Comparison of ENCODE assay signal across 10 cellular contexts in genomic region chr21:45366931-45367401, GRCh38. TPM values are rescaled to one million over a fixed set of nuclear protein-coding genes. Genes with fewer than 3 reads are reported as not detected.
DNase-seq lines count a peak whose midpoint lies in the region; ATAC-seq and TF ChIP-seq lines count a peak whose summit lies in the region.
"Had no signal": no experiment of that assay in that cellular context is flagged by ENCODE, and none has a peak within 500 bp of the region (broad histone marks: within the 10 kb centered on the region; RNA-seq: fewer than 3 reads in every experiment).

No MANE protein-coding gene starts in this region.

- H3K27me3 ChIP-seq in BLaER1, result peaks cover 26% of the 10 kb centered on the region
- H3K27me3 ChIP-seq in RWPE2 (ENCODE audit: insufficient read depth, poor library complexity, severe bottlenecking), result no peaks in the 10 kb centered on the region
- H3K27me3 ChIP-seq in trophoblast cell (ENCODE audit: insufficient read depth, low read length), result no peaks in the 10 kb centered on the region
- no peaks in the 10 kb centered on the region for H3K27me3 ChIP-seq in A673 (replicated peaks; ENCODE audit: insufficient read depth, low read depth, low read length, poor library complexity)

- POLR2A ChIA-PET in A673 (lab: Charles Lee; ENCODE audit: low non-redundant PET), result no interaction called here

- no peak overlapping the region for H3K4ac ChIP-seq in trophoblast cell (ENCODE audit: low read depth, low read length)

- H3K4me3 ChIP-seq in BLaER1 (no peak overlapping the region), RWPE2 (ENCODE audit: severe bottlenecking) (no peak overlapping the region), trophoblast cell (ENCODE audit: low read depth, low read length) (no peak overlapping the region), A673 (ENCODE audit: low read depth, low read length, poor library complexity, severe bottlenecking) (no peak overlapping the region)
- H3K4me3 ChIP-seq: SK-N-MC had no signal

- no TSS peak for BruUV-seq in A673 (replicated peaks; lab: Mats Ljungman, UMichigan)

- peak overlapping the region; percentile 51 for H4K8ac ChIP-seq in trophoblast cell (ENCODE audit: low read depth, low read length)

- peak overlapping the region; percentile 77 for H2BK120ac ChIP-seq in trophoblast cell (ENCODE audit: insufficient read depth, low read length, poor library complexity)

- no peak overlapping the region for H3K9ac ChIP-seq in BLaER1
- no peak overlapping the region for H3K9ac ChIP-seq in trophoblast cell (ENCODE audit: low read length)

- H3K4me3 Mint-ChIP-seq in activated T-helper 17 cell treated with anti-CD3 and anti-CD28 coated beads, Interleukin-2, amount 50 U/mL, for 72 hours, result no peak overlapping the region

- H3K9me3 ChIP-seq in BLaER1 (no peaks in the 10 kb centered on the region), RWPE2 (ENCODE audit: severe bottlenecking) (no peaks in the 10 kb centered on the region), trophoblast cell (ENCODE audit: insufficient read depth, low read depth, low read length) (no peaks in the 10 kb centered on the region), A673 (ENCODE audit: low read depth, low read length, poor library complexity, severe bottlenecking) (no peaks in the 10 kb centered on the region)

- CTCF ChIA-PET in A673 (lab: Charles Lee), result no interaction called here

- intact Hi-C loops in A673 (cut with micrococcal nuclease; ENCODE audit: unreplicated experiment), result no loop called here

- peaks cover 7% of the 10 kb centered on the region for H3K4me1 Mint-ChIP-seq in activated T-helper 17 cell treated with anti-CD3 and anti-CD28 coated beads, Interleukin-2, amount 50 U/mL, for 72 hours

- H4K12ac ChIP-seq in trophoblast cell (ENCODE audit: low read depth, low read length), result no peak overlapping the region

- H2AFZ ChIP-seq in trophoblast cell (ENCODE audit: insufficient read depth, low read length, poor library complexity), result no peak overlapping the region

- WGBS in trophoblast cell (ENCODE audit: extremely low coverage, insufficient coverage, insufficient read length), result no CpG with 5 or more reads among the region's 14 CpGs

- H3K23ac ChIP-seq in trophoblast cell (ENCODE audit: low read length), result no peak overlapping the region

- H3K36me3 Mint-ChIP-seq in activated T-helper 17 cell treated with anti-CD3 and anti-CD28 coated beads, Interleukin-2, amount 50 U/mL, for 72 hours (ENCODE audit: low read depth), result no peaks in the 10 kb centered on the region

- H3K14ac ChIP-seq in trophoblast cell (ENCODE audit: low read length), result peak overlapping the region; percentile 84

- DNase-seq in RWPE2 (ENCODE audit: low spot score) (no peak), glomerular endothelial cell (ENCODE audit: extremely low read depth, low read depth, low spot score) (peak; percentile 60), trophoblast cell (no peak), NCI-H774 (lab: John Stamatoyannopoulos, UW) (no peak), NCI-H2171 (lab: John Stamatoyannopoulos, UW) (no peak), A673 (ENCODE audit: low spot score) (no peak)
- DNase-seq: DMS153 had no signal

- H3K9me3 Mint-ChIP-seq in activated T-helper 17 cell treated with anti-CD3 and anti-CD28 coated beads, Interleukin-2, amount 50 U/mL, for 72 hours, result no peaks in the 10 kb centered on the region

- ATAC-seq in RWPE2 (ENCODE audit: low read depth), result peak; percentile 36; the same call in 2 of the 3 replicates
- ATAC-seq in activated T-helper 17 cell treated with anti-CD3 and anti-CD28 coated beads, Interleukin-2, amount 50 U/mL, for 72 hours (replicated peaks), result no peak

- H3K27me3 Mint-ChIP-seq in activated T-helper 17 cell treated with anti-CD3 and anti-CD28 coated beads, Interleukin-2, amount 50 U/mL, for 72 hours, result peaks cover 18% of the 10 kb centered on the region

- H3K4me2 ChIP-seq in BLaER1 (peak overlapping the region; percentile 57), trophoblast cell (ENCODE audit: low read length) (peak overlapping the region; percentile 5)

- peaks cover 3% of the 10 kb centered on the region for H3K79me2 ChIP-seq in trophoblast cell (ENCODE audit: control insufficient read depth, insufficient read depth, low read length, poor library complexity)

- peaks cover 51% of the 10 kb centered on the region for H3K79me1 ChIP-seq in trophoblast cell (ENCODE audit: low read length)

- H3K4me1 ChIP-seq in BLaER1 (peaks cover 84% of the 10 kb centered on the region), RWPE2 (ENCODE audit: insufficient read depth, poor library complexity, severe bottlenecking) (peaks cover 16% of the 10 kb centered on the region), trophoblast cell (ENCODE audit: control insufficient read depth in 1 of 2, insufficient read depth in 2 of 2, low read length in 2 of 2) (peaks cover 41% of the 10 kb centered on the region in 2 experiments), A673 (ENCODE audit: insufficient read depth, low read length, poor library complexity, severe bottlenecking) (no peaks in the 10 kb centered on the region)

- H3K36me3 ChIP-seq in BLaER1 (no peaks in the 10 kb centered on the region), RWPE2 (ENCODE audit: low read depth) (no peaks in the 10 kb centered on the region), trophoblast cell (ENCODE audit: control insufficient read depth in 1 of 2, insufficient read depth in 2 of 2, low read length in 2 of 2) (no peaks in the 10 kb centered on the region), A673 (ENCODE audit: insufficient read depth, low read length, poor library complexity, severe bottlenecking) (no peaks in the 10 kb centered on the region)

- H4K91ac ChIP-seq in trophoblast cell (ENCODE audit: low read depth, low read length), result peak overlapping the region; percentile 72

- H2BK5ac ChIP-seq in trophoblast cell (ENCODE audit: low read depth, low read length, poor library complexity), result peak overlapping the region; percentile 37

- H2BK12ac ChIP-seq in trophoblast cell (ENCODE audit: low read length), result peak overlapping the region; percentile 94

- H4K20me1 ChIP-seq in BLaER1, result no peaks in the 10 kb centered on the region

- H2AK5ac ChIP-seq in trophoblast cell (ENCODE audit: low read length), result peak overlapping the region; percentile 42

- peak overlapping the region; percentile 34 for H3K18ac ChIP-seq in trophoblast cell (ENCODE audit: low read length)

- no peak for TF ChIP-seq CTCF in RWPE2 (IDR thresholded peaks at IDR 0.05; ENCODE audit: poor library complexity, severe bottlenecking)
- no peak for TF ChIP-seq CTCF in A673 (conservative IDR thresholded peaks at IDR 0.05; ENCODE audit: low read depth, low read length)

- no peak overlapping the region for H3K27ac Mint-ChIP-seq in activated T-helper 17 cell treated with anti-CD3 and anti-CD28 coated beads, Interleukin-2, amount 50 U/mL, for 72 hours

- H3K27ac ChIP-seq in BLaER1 (no peak overlapping the region), RWPE2 (ENCODE audit: poor library complexity, severe bottlenecking) (no peak overlapping the region), trophoblast cell (ENCODE audit: low read depth, low read length) (peak overlapping the region; percentile 21), A673 (ENCODE audit: low read depth, low read length, poor library complexity, severe bottlenecking) (no peak overlapping the region)
- H3K27ac ChIP-seq: SK-N-MC had no signal

RNA-seq across cellular contexts. Expression of gene COL18A1, which starts 38.0 kb away (rescaled TPM):
- 1,199 and 1,391 TPM in 2 replicates for total RNA-seq in glomerular endothelial cell
- 174 and 188 TPM in 2 replicates for polyA plus RNA-seq in trophoblast cell (2013)
- total RNA-seq in activated T-helper 17 cell treated with anti-CD3 and anti-CD28 coated beads, Interleukin-2, amount 50 U/mL, for 72 hours, result 1 to 10 TPM; 3.2 to 3.9 TPM
- total RNA-seq in A673 (2021), result 3.3 and 5.0 TPM in 2 replicates

Comparison
In these comparisons a context has a peak if more than half of its experiments do, and no peak if none do; other contexts are left out.
1. RNA of gene COL18A1, which starts 38.0 kb away (total RNA-seq): 1,199 to 1,391 TPM in glomerular endothelial cell; 3.2 to 3.9 TPM in activated T-helper 17 cell treated with anti-CD3 and anti-CD28 coated beads, Interleukin-2, amount 50 U/mL, for 72 hours and 3.3 to 5.0 TPM in A673; every median in the first group is over 100 times any median in the second.